In genomic region chr19:29831041-29831548, GRCh38 we compare ENCODE assay signal across 9 cellular contexts. TPM values are rescaled to one million over a fixed set of nuclear protein-coding genes. Genes with fewer than 3 reads are reported as not detected.
DNase-seq lines count a peak whose midpoint lies in the region.
"Had no signal": no experiment of that assay in that cellular context is flagged by ENCODE, and none has a peak within 500 bp of the region (broad histone marks: within the 10 kb centered on the region; RNA-seq: fewer than 3 reads in every experiment).

No MANE protein-coding gene starts in this region.

- H3K9me2 ChIP-seq in Karpas-422 (replicated peaks; ENCODE audit: insufficient read depth, low read length), result no peaks in the 10 kb centered on the region

- DNase-seq in HT1080 (ENCODE audit: low read depth) (peak; percentile 80), NCI-H1436 treated with DMSO at 0.1 percent for 48 hours (lab: John Stamatoyannopoulos, UW) (no peak), Karpas-422 (no peak), SK-N-DZ (ENCODE audit: low spot score) (no peak), NCI-H2227 treated with DMSO at 0.1 percent for 48 hours (lab: John Stamatoyannopoulos, UW) (no peak)
- DNase-seq in activated CD4-positive, alpha-beta T cell treated with anti-CD3 and anti-CD28 coated beads, Interleukin-2, amount 50 U/mL, for 48 hours, result peak; percentile 43 to 68
- peak; percentile 18 to 44 (median 23) for DNase-seq in effector memory CD4-positive, alpha-beta T cell
- DNase-seq in stimulated activated CD4-positive, alpha-beta T cell treated with anti-CD3 and anti-CD28 coated beads, TNF-alpha, amount 100 ng/mL, for 1 hour (ENCODE audit: low read depth in 3 of 3, low spot score in 1 of 3), result peak in 2 of 3 donors; percentile 29 to 37
- DNase-seq: NCI-H2029 treated with DMSO at 0.1 percent for 48 hours had no signal

- H4K20me1 ChIP-seq in Karpas-422 (ENCODE audit: insufficient read depth, low read depth, low read length), result 0 out of 2 replicates have a peak, but pooled peaks cover 5% of the 10 kb centered on the region

- H3K36me3 ChIP-seq in effector memory CD4-positive, alpha-beta T cell (ENCODE audit: control insufficient read depth, insufficient read depth, low read length), result no peaks in the 10 kb centered on the region
- H3K36me3 ChIP-seq in Karpas-422 (ENCODE audit: insufficient read depth, low read length), result no peaks in the 10 kb centered on the region

- H3K4me1 ChIP-seq in effector memory CD4-positive, alpha-beta T cell (ENCODE audit: control insufficient read depth, insufficient read depth, low read length, poor library complexity, severe bottlenecking), result peaks cover 20% of the 10 kb centered on the region
- peaks cover 17% of the 10 kb centered on the region for H3K4me1 ChIP-seq in Karpas-422 (ENCODE audit: low read length)

- H3K27me3 ChIP-seq in effector memory CD4-positive, alpha-beta T cell (replicated peaks; ENCODE audit: control insufficient read depth, insufficient read depth, low read length, poor library complexity, severe bottlenecking), result no peaks in the 10 kb centered on the region
- no peaks in the 10 kb centered on the region for H3K27me3 ChIP-seq in Karpas-422 (ENCODE audit: low read length)

- H2AFZ ChIP-seq in Karpas-422 (ENCODE audit: low read length), result no peak overlapping the region

- H3K27ac ChIP-seq in effector memory CD4-positive, alpha-beta T cell (ENCODE audit: insufficient read depth, low read length, poor library complexity, severe bottlenecking), result peak overlapping the region; percentile 49
- H3K27ac ChIP-seq in Karpas-422 (ENCODE audit: low read length), result no peak overlapping the region

- no peak overlapping the region for H3K4me3 ChIP-seq in effector memory CD4-positive, alpha-beta T cell (ENCODE audit: insufficient read depth, low read depth, low read length, poor library complexity, severe bottlenecking)
- no peak overlapping the region for H3K4me3 ChIP-seq in Karpas-422 (ENCODE audit: low read length)

- no peak overlapping the region for H3K4me2 ChIP-seq in Karpas-422 (ENCODE audit: low read depth, low read length, poor library complexity, severe bottlenecking)

- no peaks in the 10 kb centered on the region for H3K9me3 ChIP-seq in effector memory CD4-positive, alpha-beta T cell (ENCODE audit: control insufficient read depth, low read length)
- no peaks in the 10 kb centered on the region for H3K9me3 ChIP-seq in Karpas-422 (ENCODE audit: low read length)

- H3K9ac ChIP-seq in Karpas-422 (ENCODE audit: low read length), result no peak overlapping the region

- no peaks in the 10 kb centered on the region for H3K79me2 ChIP-seq in Karpas-422 (ENCODE audit: low read length)

RNA-seq across cellular contexts. Expression of gene CCNE1, which starts 19.3 kb away (rescaled TPM):
- total RNA-seq in HT1080 (2014; rRNA removed; shearing (Covaris generic)), result 10.8 and 14.2 TPM in 2 replicates
- 8.1 and 9.1 TPM in 2 replicates for polyA plus RNA-seq in HT1080 (2015; cell fraction: cytosol; rRNA removed)
- 8.0 and 8.7 TPM in 2 replicates for polyA plus RNA-seq in HT1080 (2015; cell fraction: nucleus; rRNA removed)
- total RNA-seq in Karpas-422 (2014; rRNA removed; shearing (Covaris generic); ENCODE audit: low replicate concordance), result 12.0 and 20.1 TPM in 2 replicates
- 26.2 and 28.0 TPM in 2 replicates for polyA plus RNA-seq in SK-N-DZ (2014; cell fraction: cytosol; rRNA removed)
- polyA plus RNA-seq in SK-N-DZ (2014; cell fraction: nucleus; rRNA removed), result 48.9 and 64.6 TPM in 2 replicates

Comparison
In these comparisons a context has a peak if more than half of its experiments do, and no peak if none do; other contexts are left out.
1. DNase-seq: peak in HT1080 (single experiment), activated CD4-positive, alpha-beta T cell treated with anti-CD3 and anti-CD28 coated beads, Interleukin-2, amount 50 U/mL, for 48 hours (2 of 2), effector memory CD4-positive, alpha-beta T cell (3 of 3) and stimulated activated CD4-positive, alpha-beta T cell treated with anti-CD3 and anti-CD28 coated beads, TNF-alpha, amount 100 ng/mL, for 1 hour (2 of 3); none in NCI-H1436 treated with DMSO at 0.1 percent for 48 hours (single experiment), Karpas-422 (single experiment), SK-N-DZ (single experiment) and NCI-H2227 treated with DMSO at 0.1 percent for 48 hours (single experiment).